In the genomic region with DNA sequence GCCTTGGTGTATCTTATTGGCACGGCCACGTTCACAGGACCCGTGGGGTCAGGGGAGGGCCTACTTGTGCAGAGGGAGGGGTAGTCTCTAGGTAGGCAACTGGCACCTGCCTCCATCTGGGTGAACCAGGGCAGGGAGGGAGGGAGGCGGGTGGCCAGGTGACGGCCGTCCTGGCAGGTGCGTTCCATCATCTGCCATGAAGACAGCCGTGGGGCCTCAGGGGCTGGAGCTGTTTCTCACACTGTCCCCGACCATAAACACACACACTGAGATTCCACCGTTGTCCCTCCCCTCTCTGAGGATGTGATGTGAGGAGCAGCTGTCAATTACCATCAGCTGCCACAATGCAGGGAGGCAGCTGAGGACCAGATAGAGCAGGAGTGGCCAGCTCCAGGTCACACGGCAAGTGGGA, we compare ENCODE assay signal across 2 cellular contexts.
TF ChIP-seq lines count a peak whose summit lies in the region.

No MANE protein-coding gene starts in this region.

TF ChIP-seq in SK-N-SH, 30 proteins besides CTCF, POLR2A, EP300 and RAD21 (continued from another document):
- TF ChIP-seq, protein P1, sequence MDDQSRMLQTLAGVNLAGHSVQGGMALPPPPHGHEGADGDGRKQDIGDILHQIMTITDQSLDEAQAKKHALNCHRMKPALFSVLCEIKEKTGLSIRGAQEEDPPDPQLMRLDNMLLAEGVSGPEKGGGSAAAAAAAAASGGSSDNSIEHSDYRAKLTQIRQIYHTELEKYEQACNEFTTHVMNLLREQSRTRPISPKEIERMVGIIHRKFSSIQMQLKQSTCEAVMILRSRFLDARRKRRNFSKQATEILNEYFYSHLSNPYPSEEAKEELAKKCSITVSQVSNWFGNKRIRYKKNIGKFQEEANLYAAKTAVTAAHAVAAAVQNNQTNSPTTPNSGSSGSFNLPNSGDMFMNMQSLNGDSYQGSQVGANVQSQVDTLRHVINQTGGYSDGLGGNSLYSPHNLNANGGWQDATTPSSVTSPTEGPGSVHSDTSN (IDR thresholded peaks at IDR 0.05), result 0 out of 2 replicates have a peak, but pooled peaks have one; percentile 5
- TF ChIP-seq, protein P2, sequence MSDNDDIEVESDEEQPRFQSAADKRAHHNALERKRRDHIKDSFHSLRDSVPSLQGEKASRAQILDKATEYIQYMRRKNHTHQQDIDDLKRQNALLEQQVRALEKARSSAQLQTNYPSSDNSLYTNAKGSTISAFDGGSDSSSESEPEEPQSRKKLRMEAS (IDR thresholded peaks at IDR 0.05; ENCODE audit: low read depth), result no peak

TF ChIP-seq in SK-N-SH treated with all-trans-retinoic acid at 6 μM for 48 hours, 23 proteins besides CTCF, POLR2A, EP300 and RAD21 (continued from another document):
- TF ChIP-seq ZC3H10 (CRISPR knock-in tag; IDR thresholded peaks at IDR 0.05), result no peak
- TF ChIP-seq TCF4 (CRISPR knock-in tag; IDR thresholded peaks at IDR 0.05; ENCODE audit: borderline replicate concordance), result no peak
- TF ChIP-seq ZNF565 (CRISPR knock-in tag; conservative IDR thresholded peaks at IDR 0.05; ENCODE audit: low read depth), result no peak
- TF ChIP-seq, protein P3, sequence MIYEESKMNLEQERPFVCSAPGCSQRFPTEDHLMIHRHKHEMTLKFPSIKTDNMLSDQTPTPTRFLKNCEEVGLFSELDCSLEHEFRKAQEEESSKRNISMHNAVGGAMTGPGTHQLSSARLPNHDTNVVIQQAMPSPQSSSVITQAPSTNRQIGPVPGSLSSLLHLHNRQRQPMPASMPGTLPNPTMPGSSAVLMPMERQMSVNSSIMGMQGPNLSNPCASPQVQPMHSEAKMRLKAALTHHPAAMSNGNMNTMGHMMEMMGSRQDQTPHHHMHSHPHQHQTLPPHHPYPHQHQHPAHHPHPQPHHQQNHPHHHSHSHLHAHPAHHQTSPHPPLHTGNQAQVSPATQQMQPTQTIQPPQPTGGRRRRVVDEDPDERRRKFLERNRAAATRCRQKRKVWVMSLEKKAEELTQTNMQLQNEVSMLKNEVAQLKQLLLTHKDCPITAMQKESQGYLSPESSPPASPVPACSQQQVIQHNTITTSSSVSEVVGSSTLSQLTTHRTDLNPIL (CRISPR knock-in tag; IDR thresholded peaks at IDR 0.05; ENCODE audit: low read depth), result no peak
- TF ChIP-seq BACH2 (CRISPR knock-in tag; IDR thresholded peaks at IDR 0.05; ENCODE audit: borderline replicate concordance), result no peak
- TF ChIP-seq ARNTL (CRISPR knock-in tag; IDR thresholded peaks at IDR 0.05; ENCODE audit: borderline replicate concordance, low read depth), result no peak
- no peak for TF ChIP-seq ESRRG (CRISPR knock-in tag; IDR thresholded peaks at IDR 0.05)
- TF ChIP-seq, protein P4, sequence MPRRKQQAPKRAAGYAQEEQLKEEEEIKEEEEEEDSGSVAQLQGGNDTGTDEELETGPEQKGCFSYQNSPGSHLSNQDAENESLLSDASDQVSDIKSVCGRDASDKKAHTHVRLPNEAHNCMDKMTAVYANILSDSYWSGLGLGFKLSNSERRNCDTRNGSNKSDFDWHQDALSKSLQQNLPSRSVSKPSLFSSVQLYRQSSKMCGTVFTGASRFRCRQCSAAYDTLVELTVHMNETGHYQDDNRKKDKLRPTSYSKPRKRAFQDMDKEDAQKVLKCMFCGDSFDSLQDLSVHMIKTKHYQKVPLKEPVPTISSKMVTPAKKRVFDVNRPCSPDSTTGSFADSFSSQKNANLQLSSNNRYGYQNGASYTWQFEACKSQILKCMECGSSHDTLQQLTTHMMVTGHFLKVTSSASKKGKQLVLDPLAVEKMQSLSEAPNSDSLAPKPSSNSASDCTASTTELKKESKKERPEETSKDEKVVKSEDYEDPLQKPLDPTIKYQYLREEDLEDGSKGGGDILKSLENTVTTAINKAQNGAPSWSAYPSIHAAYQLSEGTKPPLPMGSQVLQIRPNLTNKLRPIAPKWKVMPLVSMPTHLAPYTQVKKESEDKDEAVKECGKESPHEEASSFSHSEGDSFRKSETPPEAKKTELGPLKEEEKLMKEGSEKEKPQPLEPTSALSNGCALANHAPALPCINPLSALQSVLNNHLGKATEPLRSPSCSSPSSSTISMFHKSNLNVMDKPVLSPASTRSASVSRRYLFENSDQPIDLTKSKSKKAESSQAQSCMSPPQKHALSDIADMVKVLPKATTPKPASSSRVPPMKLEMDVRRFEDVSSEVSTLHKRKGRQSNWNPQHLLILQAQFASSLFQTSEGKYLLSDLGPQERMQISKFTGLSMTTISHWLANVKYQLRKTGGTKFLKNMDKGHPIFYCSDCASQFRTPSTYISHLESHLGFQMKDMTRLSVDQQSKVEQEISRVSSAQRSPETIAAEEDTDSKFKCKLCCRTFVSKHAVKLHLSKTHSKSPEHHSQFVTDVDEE (CRISPR knock-in tag; IDR thresholded peaks at IDR 0.05), result no peak
- TF ChIP-seq OSR1 (CRISPR knock-in tag; IDR thresholded peaks at IDR 0.05), result no peak
